ENCODE assay signal across 1 cellular context in the genomic region with DNA sequence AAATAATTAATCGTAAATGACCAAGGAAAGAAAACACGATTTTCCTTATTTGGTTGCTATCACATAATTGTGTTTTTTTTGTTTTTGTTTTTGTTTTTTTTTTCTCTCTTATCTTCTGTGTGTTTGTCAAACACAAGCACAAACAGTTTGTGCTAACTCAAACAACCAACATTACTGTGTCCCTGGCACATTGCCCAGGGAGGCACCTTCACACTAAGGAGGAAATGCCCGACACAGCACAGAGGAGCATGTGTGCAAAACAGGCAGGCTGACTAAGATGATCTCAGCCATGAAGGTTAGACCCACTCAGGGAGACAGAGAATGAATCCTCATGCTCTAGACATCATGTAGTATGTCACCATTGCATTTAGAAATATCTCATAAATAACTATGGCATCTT.
TF ChIP-seq lines count a peak whose summit lies in the region.

No MANE protein-coding gene starts in this region.

TF ChIP-seq in HepG2, 621 proteins besides CTCF, POLR2A, EP300 and RAD21 (continued from another document and continues in another):
- TF ChIP-seq, protein P1, sequence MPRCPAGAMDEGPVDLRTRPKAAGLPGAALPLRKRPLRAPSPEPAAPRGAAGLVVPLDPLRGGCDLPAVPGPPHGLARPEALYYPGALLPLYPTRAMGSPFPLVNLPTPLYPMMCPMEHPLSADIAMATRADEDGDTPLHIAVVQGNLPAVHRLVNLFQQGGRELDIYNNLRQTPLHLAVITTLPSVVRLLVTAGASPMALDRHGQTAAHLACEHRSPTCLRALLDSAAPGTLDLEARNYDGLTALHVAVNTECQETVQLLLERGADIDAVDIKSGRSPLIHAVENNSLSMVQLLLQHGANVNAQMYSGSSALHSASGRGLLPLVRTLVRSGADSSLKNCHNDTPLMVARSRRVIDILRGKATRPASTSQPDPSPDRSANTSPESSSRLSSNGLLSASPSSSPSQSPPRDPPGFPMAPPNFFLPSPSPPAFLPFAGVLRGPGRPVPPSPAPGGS (CRISPR knock-in tag; IDR thresholded peaks at IDR 0.05), result no peak
- TF ChIP-seq, protein P2, sequence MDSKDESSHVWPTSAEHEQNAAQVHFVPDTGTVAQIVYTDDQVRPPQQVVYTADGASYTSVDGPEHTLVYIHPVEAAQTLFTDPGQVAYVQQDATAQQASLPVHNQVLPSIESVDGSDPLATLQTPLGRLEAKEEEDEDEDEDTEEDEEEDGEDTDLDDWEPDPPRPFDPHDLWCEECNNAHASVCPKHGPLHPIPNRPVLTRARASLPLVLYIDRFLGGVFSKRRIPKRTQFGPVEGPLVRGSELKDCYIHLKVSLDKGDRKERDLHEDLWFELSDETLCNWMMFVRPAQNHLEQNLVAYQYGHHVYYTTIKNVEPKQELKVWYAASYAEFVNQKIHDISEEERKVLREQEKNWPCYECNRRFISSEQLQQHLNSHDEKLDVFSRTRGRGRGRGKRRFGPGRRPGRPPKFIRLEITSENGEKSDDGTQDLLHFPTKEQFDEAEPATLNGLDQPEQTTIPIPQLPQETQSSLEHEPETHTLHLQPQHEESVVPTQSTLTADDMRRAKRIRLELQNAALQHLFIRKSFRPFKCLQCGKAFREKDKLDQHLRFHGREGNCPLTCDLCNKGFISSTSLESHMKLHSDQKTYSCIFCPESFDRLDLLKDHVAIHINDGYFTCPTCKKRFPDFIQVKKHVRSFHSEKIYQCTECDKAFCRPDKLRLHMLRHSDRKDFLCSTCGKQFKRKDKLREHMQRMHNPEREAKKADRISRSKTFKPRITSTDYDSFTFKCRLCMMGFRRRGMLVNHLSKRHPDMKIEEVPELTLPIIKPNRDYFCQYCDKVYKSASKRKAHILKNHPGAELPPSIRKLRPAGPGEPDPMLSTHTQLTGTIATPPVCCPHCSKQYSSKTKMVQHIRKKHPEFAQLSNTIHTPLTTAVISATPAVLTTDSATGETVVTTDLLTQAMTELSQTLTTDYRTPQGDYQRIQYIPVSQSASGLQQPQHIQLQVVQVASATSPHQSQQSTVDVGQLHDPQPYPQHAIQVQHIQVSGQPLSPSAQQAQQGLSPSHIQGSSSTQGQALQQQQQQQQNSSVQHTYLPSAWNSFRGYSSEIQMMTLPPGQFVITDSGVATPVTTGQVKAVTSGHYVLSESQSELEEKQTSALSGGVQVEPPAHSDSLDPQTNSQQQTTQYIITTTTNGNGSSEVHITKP (CRISPR knock-in tag; IDR thresholded peaks at IDR 0.05; ENCODE audit: low read depth), result no peak
- TF ChIP-seq SP4 (CRISPR knock-in tag; IDR thresholded peaks at IDR 0.05), result no peak
- no peak for TF ChIP-seq MED8 (CRISPR knock-in tag; IDR thresholded peaks at IDR 0.05; ENCODE audit: insufficient replicate concordance)
- no peak for TF ChIP-seq ZSCAN25 (CRISPR knock-in tag; IDR thresholded peaks at IDR 0.05)
- TF ChIP-seq, protein P3, sequence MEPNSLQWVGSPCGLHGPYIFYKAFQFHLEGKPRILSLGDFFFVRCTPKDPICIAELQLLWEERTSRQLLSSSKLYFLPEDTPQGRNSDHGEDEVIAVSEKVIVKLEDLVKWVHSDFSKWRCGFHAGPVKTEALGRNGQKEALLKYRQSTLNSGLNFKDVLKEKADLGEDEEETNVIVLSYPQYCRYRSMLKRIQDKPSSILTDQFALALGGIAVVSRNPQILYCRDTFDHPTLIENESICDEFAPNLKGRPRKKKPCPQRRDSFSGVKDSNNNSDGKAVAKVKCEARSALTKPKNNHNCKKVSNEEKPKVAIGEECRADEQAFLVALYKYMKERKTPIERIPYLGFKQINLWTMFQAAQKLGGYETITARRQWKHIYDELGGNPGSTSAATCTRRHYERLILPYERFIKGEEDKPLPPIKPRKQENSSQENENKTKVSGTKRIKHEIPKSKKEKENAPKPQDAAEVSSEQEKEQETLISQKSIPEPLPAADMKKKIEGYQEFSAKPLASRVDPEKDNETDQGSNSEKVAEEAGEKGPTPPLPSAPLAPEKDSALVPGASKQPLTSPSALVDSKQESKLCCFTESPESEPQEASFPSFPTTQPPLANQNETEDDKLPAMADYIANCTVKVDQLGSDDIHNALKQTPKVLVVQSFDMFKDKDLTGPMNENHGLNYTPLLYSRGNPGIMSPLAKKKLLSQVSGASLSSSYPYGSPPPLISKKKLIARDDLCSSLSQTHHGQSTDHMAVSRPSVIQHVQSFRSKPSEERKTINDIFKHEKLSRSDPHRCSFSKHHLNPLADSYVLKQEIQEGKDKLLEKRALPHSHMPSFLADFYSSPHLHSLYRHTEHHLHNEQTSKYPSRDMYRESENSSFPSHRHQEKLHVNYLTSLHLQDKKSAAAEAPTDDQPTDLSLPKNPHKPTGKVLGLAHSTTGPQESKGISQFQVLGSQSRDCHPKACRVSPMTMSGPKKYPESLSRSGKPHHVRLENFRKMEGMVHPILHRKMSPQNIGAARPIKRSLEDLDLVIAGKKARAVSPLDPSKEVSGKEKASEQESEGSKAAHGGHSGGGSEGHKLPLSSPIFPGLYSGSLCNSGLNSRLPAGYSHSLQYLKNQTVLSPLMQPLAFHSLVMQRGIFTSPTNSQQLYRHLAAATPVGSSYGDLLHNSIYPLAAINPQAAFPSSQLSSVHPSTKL (CRISPR knock-in tag; IDR thresholded peaks at IDR 0.05), result peak; percentile 48
- no peak for TF ChIP-seq ZNF264 (CRISPR knock-in tag; IDR thresholded peaks at IDR 0.05)
- TF ChIP-seq HMG20A (CRISPR knock-in tag; IDR thresholded peaks at IDR 0.05; ENCODE audit: borderline replicate concordance), result peak; percentile 56; the same call in 1 of the 2 replicates
- 0 out of 2 replicates have a peak, but pooled peaks have one; percentile 23 for TF ChIP-seq HDAC1 (CRISPR knock-in tag; IDR thresholded peaks at IDR 0.05)
- TF ChIP-seq ZSCAN29 (CRISPR knock-in tag; conservative IDR thresholded peaks at IDR 0.05), result no peak
- TF ChIP-seq PHB2 (IDR thresholded peaks at IDR 0.05; ENCODE audit: partially characterized antibody), result no peak
- no peak for TF ChIP-seq IRX3 (CRISPR knock-in tag; IDR thresholded peaks at IDR 0.05; ENCODE audit: borderline replicate concordance, low read depth)
- TF ChIP-seq, protein P4, sequence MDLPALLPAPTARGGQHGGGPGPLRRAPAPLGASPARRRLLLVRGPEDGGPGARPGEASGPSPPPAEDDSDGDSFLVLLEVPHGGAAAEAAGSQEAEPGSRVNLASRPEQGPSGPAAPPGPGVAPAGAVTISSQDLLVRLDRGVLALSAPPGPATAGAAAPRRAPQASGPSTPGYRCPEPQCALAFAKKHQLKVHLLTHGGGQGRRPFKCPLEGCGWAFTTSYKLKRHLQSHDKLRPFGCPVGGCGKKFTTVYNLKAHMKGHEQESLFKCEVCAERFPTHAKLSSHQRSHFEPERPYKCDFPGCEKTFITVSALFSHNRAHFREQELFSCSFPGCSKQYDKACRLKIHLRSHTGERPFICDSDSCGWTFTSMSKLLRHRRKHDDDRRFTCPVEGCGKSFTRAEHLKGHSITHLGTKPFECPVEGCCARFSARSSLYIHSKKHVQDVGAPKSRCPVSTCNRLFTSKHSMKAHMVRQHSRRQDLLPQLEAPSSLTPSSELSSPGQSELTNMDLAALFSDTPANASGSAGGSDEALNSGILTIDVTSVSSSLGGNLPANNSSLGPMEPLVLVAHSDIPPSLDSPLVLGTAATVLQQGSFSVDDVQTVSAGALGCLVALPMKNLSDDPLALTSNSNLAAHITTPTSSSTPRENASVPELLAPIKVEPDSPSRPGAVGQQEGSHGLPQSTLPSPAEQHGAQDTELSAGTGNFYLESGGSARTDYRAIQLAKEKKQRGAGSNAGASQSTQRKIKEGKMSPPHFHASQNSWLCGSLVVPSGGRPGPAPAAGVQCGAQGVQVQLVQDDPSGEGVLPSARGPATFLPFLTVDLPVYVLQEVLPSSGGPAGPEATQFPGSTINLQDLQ (CRISPR knock-in tag; IDR thresholded peaks at IDR 0.05), result no peak
- TF ChIP-seq ZNF317 (CRISPR knock-in tag; IDR thresholded peaks at IDR 0.05), result no peak
- TF ChIP-seq PAF1 (CRISPR knock-in tag; IDR thresholded peaks at IDR 0.05), result no peak
- 0 out of 2 replicates have a peak, but pooled peaks have one; percentile 19 for TF ChIP-seq THAP11 (CRISPR knock-in tag; IDR thresholded peaks at IDR 0.05)
- TF ChIP-seq, protein P5, sequence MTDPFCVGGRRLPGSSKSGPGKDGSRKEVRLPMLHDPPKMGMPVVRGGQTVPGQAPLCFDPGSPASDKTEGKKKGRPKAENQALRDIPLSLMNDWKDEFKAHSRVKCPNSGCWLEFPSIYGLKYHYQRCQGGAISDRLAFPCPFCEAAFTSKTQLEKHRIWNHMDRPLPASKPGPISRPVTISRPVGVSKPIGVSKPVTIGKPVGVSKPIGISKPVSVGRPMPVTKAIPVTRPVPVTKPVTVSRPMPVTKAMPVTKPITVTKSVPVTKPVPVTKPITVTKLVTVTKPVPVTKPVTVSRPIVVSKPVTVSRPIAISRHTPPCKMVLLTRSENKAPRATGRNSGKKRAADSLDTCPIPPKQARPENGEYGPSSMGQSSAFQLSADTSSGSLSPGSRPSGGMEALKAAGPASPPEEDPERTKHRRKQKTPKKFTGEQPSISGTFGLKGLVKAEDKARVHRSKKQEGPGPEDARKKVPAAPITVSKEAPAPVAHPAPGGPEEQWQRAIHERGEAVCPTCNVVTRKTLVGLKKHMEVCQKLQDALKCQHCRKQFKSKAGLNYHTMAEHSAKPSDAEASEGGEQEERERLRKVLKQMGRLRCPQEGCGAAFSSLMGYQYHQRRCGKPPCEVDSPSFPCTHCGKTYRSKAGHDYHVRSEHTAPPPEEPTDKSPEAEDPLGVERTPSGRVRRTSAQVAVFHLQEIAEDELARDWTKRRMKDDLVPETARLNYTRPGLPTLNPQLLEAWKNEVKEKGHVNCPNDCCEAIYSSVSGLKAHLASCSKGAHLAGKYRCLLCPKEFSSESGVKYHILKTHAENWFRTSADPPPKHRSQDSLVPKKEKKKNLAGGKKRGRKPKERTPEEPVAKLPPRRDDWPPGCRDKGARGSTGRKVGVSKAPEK (CRISPR knock-in tag; IDR thresholded peaks at IDR 0.05; ENCODE audit: borderline replicate concordance), result no peak
- TF ChIP-seq, protein P6, sequence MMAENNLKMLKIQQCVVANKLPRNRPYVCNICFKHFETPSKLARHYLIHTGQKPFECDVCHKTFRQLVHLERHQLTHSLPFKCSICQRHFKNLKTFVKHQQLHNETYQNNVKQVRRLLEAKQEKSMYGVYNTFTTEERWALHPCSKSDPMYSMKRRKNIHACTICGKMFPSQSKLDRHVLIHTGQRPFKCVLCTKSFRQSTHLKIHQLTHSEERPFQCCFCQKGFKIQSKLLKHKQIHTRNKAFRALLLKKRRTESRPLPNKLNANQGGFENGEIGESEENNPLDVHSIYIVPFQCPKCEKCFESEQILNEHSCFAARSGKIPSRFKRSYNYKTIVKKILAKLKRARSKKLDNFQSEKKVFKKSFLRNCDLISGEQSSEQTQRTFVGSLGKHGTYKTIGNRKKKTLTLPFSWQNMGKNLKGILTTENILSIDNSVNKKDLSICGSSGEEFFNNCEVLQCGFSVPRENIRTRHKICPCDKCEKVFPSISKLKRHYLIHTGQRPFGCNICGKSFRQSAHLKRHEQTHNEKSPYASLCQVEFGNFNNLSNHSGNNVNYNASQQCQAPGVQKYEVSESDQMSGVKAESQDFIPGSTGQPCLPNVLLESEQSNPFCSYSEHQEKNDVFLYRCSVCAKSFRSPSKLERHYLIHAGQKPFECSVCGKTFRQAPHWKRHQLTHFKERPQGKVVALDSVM (CRISPR knock-in tag; IDR thresholded peaks at IDR 0.05), result no peak
- TF ChIP-seq ZNF720 (CRISPR knock-in tag; IDR thresholded peaks at IDR 0.05), result no peak
- TF ChIP-seq MAFK (conservative IDR thresholded peaks at IDR 0.05 in 1 of 2, IDR thresholded peaks at IDR 0.05 in 1 of 2; ENCODE audit: low read length in 2 of 2), result peak in 1 of 2 experiments; percentile 20; a peak in 1 of 4 replicates
- TF ChIP-seq, protein P7, sequence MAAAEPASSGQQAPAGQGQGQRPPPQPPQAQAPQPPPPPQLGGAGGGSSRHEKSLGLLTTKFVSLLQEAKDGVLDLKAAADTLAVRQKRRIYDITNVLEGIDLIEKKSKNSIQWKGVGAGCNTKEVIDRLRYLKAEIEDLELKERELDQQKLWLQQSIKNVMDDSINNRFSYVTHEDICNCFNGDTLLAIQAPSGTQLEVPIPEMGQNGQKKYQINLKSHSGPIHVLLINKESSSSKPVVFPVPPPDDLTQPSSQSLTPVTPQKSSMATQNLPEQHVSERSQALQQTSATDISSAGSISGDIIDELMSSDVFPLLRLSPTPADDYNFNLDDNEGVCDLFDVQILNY (CRISPR knock-in tag; conservative IDR thresholded peaks at IDR 0.05), result no peak
- TF ChIP-seq FOXK1 (CRISPR knock-in tag; IDR thresholded peaks at IDR 0.05; ENCODE audit: borderline replicate concordance, low read depth), result no peak
- no peak for TF ChIP-seq NFE2L1 (CRISPR knock-in tag; IDR thresholded peaks at IDR 0.05; ENCODE audit: borderline replicate concordance)
- TF ChIP-seq, protein P8, sequence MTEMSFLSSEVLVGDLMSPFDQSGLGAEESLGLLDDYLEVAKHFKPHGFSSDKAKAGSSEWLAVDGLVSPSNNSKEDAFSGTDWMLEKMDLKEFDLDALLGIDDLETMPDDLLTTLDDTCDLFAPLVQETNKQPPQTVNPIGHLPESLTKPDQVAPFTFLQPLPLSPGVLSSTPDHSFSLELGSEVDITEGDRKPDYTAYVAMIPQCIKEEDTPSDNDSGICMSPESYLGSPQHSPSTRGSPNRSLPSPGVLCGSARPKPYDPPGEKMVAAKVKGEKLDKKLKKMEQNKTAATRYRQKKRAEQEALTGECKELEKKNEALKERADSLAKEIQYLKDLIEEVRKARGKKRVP (CRISPR knock-in tag; IDR thresholded peaks at IDR 0.05), result no peak
- no peak for TF ChIP-seq HIVEP1 (CRISPR knock-in tag; IDR thresholded peaks at IDR 0.05)
- no peak for TF ChIP-seq ERF (CRISPR knock-in tag; IDR thresholded peaks at IDR 0.05)
- TF ChIP-seq, protein P9, sequence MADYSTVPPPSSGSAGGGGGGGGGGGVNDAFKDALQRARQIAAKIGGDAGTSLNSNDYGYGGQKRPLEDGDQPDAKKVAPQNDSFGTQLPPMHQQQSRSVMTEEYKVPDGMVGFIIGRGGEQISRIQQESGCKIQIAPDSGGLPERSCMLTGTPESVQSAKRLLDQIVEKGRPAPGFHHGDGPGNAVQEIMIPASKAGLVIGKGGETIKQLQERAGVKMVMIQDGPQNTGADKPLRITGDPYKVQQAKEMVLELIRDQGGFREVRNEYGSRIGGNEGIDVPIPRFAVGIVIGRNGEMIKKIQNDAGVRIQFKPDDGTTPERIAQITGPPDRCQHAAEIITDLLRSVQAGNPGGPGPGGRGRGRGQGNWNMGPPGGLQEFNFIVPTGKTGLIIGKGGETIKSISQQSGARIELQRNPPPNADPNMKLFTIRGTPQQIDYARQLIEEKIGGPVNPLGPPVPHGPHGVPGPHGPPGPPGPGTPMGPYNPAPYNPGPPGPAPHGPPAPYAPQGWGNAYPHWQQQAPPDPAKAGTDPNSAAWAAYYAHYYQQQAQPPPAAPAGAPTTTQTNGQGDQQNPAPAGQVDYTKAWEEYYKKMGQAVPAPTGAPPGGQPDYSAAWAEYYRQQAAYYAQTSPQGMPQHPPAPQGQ (CRISPR knock-in tag; IDR thresholded peaks at IDR 0.05; ENCODE audit: borderline replicate concordance), result no peak
- no peak for TF ChIP-seq ZNF143 (CRISPR knock-in tag; IDR thresholded peaks at IDR 0.05)
- TF ChIP-seq ETV6 (CRISPR knock-in tag; conservative IDR thresholded peaks at IDR 0.05), result no peak
- no peak for TF ChIP-seq NFIB (CRISPR knock-in tag; IDR thresholded peaks at IDR 0.05; ENCODE audit: borderline replicate concordance)
- TF ChIP-seq ZNF878 (CRISPR knock-in tag; IDR thresholded peaks at IDR 0.05), result 0 out of 2 replicates have a peak, but pooled peaks have one; percentile 38
- TF ChIP-seq NR2F6 (IDR thresholded peaks at IDR 0.05), result no peak
- TF ChIP-seq NR2F6 (CRISPR knock-in tag; IDR thresholded peaks at IDR 0.05), result no peak
- no peak for TF ChIP-seq ZBTB7A (CRISPR knock-in tag; IDR thresholded peaks at IDR 0.05)
- no peak for TF ChIP-seq SIX1 (CRISPR knock-in tag; IDR thresholded peaks at IDR 0.05; ENCODE audit: borderline replicate concordance)
- TF ChIP-seq HES4 (CRISPR knock-in tag; IDR thresholded peaks at IDR 0.05; ENCODE audit: borderline replicate concordance), result no peak
- TF ChIP-seq CHD4 (IDR thresholded peaks at IDR 0.05; ENCODE audit: borderline replicate concordance, low read length), result no peak
